In genomic region chr10:60069311-60069710, GRCh38 we compare ENCODE assay signal across 30 cellular contexts.
"Had no signal": no experiment of that assay in that cellular context is flagged by ENCODE, and none has a peak within 500 bp of the region (broad histone marks: within the 10 kb centered on the region; RNA-seq: fewer than 3 reads in every experiment).

No MANE protein-coding gene starts in this region.

- H3K4me1 ChIP-seq: body of pancreas, breast epithelium had no signal

- H3K27ac ChIP-seq: body of pancreas, brain microvascular endothelial cell, breast epithelium, VCaP had no signal

- H3K27me3 ChIP-seq: body of pancreas, brain microvascular endothelial cell, breast epithelium had no signal

- FAIRE-seq: astrocyte, TTC549 had no signal

- H3K9me3 ChIP-seq: body of pancreas, breast epithelium had no signal

- H3K36me3 ChIP-seq: brain microvascular endothelial cell, breast epithelium had no signal

- DNase-seq: activated B cell treated with CpG ODN at 0.5 μM for 24 hours; activated CD4-positive, alpha-beta memory T cell treated with anti-CD3 and anti-CD28 coated beads for 36 hours; activated CD4-positive, alpha-beta T cell treated with anti-CD3 and anti-CD28 coated beads for 4 hours; activated CD4-positive, alpha-beta T cell treated with anti-CD3 and anti-CD28 coated beads, Interleukin-2, amount 50 U/mL, for 1 hour; activated CD4-positive, alpha-beta T cell treated with anti-CD3 and anti-CD28 coated beads, Interleukin-2, amount 50 U/mL, for 4 hours; activated CD4-positive, CD25-positive, alpha-beta regulatory T cell treated with anti-CD3 and anti-CD28 coated beads, Interleukin-2, amount 50 U/mL, for 72 hours; activated CD8-positive, alpha-beta memory T cell treated with anti-CD3 and anti-CD28 coated beads, Interleukin-2, amount 50 U/mL, for 4 hours; activated CD8-positive, alpha-beta T cell treated with anti-CD3 and anti-CD28 coated beads for 36 hours; activated effector memory CD4-positive, alpha-beta T cell treated with anti-CD3 and anti-CD28 coated beads, Interleukin-2, amount 50 U/mL, for 16 hours; activated naive CD4-positive, alpha-beta T cell treated with anti-CD3 and anti-CD28 coated beads, Interleukin-2, amount 10 ng/mL, durations not matched to agents 7 days and 5 days; activated naive CD4-positive, alpha-beta T cell treated with Interleukin-2 at 50 U/mL for 16 hours; activated naive CD8-positive, alpha-beta T cell treated with anti-CD3 and anti-CD28 coated beads, Interleukin-2, amount 10 ng/mL, durations not matched to agents 7 days and 5 days; activated naive CD8-positive, alpha-beta T cell treated with anti-CD3 and anti-CD28 coated beads, Interleukin-2, amount 50 U/mL, for 24 hours; activated T-cell treated with anti-CD3 and anti-CD28 coated beads for 4 hours; activated T-cell treated with anti-CD3 and anti-CD28 coated beads, Interleukin-2, amount 50 U/mL, for 1 hour; activated T-cell treated with anti-CD3 and anti-CD28 coated beads, Interleukin-2, amount 50 U/mL, for 4 hours; activated T-cell treated with anti-CD3 and anti-CD28 coated beads, Interleukin-2, amount 50 U/mL, for 72 hours; amniotic stem cell; aorta; body of pancreas; brain microvascular endothelial cell; central memory CD4-positive, alpha-beta T cell; T-helper 1 cell; T-helper 2 cell; T-helper 9 cell had no signal

- ATAC-seq: activated CD8-positive, alpha-beta T cell treated with anti-CD3 and anti-CD28 coated beads for 36 hours; activated naive CD8-positive, alpha-beta T cell treated with anti-CD3 and anti-CD28 coated beads, Interleukin-2, amount 50 U/mL, for 24 hours; activated T-cell treated with anti-CD3 and anti-CD28 coated beads, Interleukin-2, amount 50 U/mL, for 4 hours; activated T-cell treated with anti-CD3 and anti-CD28 coated beads, Interleukin-2, amount 50 U/mL, for 72 hours; activated T-helper 17 cell treated with anti-CD3 and anti-CD28 coated beads, Interleukin-2, amount 50 U/mL, for 72 hours; body of pancreas had no signal

- H3K4me3 ChIP-seq: body of pancreas, breast epithelium had no signal
